19 cellular contexts compared by ENCODE assay signal in the genomic region with DNA sequence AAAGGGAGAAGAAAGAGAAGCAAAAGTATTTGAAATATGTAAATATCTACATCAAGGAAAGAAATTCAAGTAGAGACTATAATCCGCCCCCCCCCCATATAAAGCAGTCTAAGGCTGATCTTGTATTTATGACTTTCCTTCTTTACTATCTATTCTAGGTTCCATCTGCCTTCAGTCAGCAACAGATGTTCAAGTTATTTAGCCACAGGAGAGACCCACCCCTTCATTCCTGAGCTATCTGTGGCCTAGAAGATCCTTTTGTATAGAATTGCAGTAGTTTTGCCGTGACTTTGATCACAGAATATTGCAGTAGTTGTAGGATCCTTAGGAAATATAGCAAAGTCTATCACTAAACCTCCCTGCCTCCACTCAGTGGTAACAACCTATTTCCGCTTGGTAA. TPM values are rescaled to one million over a fixed set of nuclear protein-coding genes. Genes with fewer than 3 reads are reported as not detected.
"Had no signal": no experiment of that assay in that cellular context is flagged by ENCODE, and none has a peak within 500 bp of the region (broad histone marks: within the 10 kb centered on the region; RNA-seq: fewer than 3 reads in every experiment).

No MANE protein-coding gene starts in this region.

- H3K4me1 ChIP-seq: parathyroid adenoma had no signal

- H3K79me2 ChIP-seq: parathyroid adenoma had no signal

- DNase-seq: activated CD4-positive, alpha-beta T cell treated with anti-CD3 and anti-CD28 coated beads, Interleukin-2, amount 50 U/mL, for 1 hour; activated CD4-positive, CD25-positive, alpha-beta regulatory T cell; activated naive CD4-positive, alpha-beta T cell treated with Interleukin-2 at 50 U/mL for 16 hours; dorsolateral prefrontal cortex; foreskin fibroblast; hippocampal formation; kidney; left lung; mammary epithelial cell; naive thymus-derived CD8-positive, alpha-beta T cell; stimulated activated CD4-positive, alpha-beta T cell treated with anti-CD3 and anti-CD28 coated beads, Interleukin-2, amount 100 ng/mL, for 48 hours had no signal

- H3K9me3 ChIP-seq: ascending aorta, left lung, neutrophil had no signal

- ATAC-seq: activated T-helper 17 cell treated with anti-CD3 and anti-CD28 coated beads, Interleukin-2, amount 50 U/mL, for 72 hours; esophagus mucosa; naive thymus-derived CD8-positive, alpha-beta T cell; stimulated activated memory B cell treated with anti-CD40 and anti-IgM and Interleukin-4, amounts not matched to agents 10 μg/mL and 1 μg/mL and 100 μg/mL, for 72 hours had no signal

- H3K36me3 ChIP-seq: ascending aorta, left lung, neutrophil had no signal

- H2AFZ ChIP-seq: parathyroid adenoma had no signal

- H3K9ac ChIP-seq: parathyroid adenoma had no signal

- H3K27ac ChIP-seq: ascending aorta, dorsolateral prefrontal cortex, left lung, neutrophil, parathyroid adenoma had no signal

- H3K4me3 ChIP-seq: ascending aorta, dorsolateral prefrontal cortex, left lung had no signal

- H3K27me3 ChIP-seq: ascending aorta, dorsolateral prefrontal cortex, left lung, neutrophil had no signal

RNA-seq across cellular contexts. Expression of a gene that starts 42.6 kb away (rescaled TPM):
- total RNA-seq: mononuclear cell had no signal

RNA-seq across cellular contexts. Expression of a gene that starts 59.9 kb away (rescaled TPM):
- total RNA-seq: activated CD8-positive, alpha-beta memory T cell treated with anti-CD3 and anti-CD28 coated beads for 36 hours; activated T-helper 17 cell treated with anti-CD3 and anti-CD28 coated beads, Interleukin-2, amount 50 U/mL, for 72 hours; esophagus mucosa; mononuclear cell; naive thymus-derived CD8-positive, alpha-beta T cell had no signal
- polyA plus RNA-seq: naive thymus-derived CD8-positive, alpha-beta T cell had no signal
